In the genomic region with DNA sequence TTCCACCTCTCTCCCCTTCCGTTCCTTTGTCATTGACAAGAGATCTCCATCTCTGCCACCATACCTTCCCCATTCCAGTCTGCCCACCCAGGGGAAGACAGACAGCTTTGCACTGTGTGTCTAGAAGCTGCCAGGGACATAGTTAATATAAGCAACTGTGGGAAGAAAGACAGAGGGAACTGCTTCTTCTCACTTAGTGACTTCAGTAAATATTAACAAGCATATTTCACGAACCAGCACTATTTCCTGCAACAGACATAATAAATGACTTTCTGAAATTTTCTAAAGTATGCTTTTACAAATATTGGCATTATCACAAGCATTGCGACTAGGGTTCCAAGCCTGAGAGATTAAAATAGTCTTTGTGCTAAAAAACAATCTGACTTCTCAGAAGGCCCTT, we compare ENCODE assay signal across 25 cellular contexts. TPM values are rescaled to one million over a fixed set of nuclear protein-coding genes. Genes with fewer than 3 reads are reported as not detected.
DNase-seq lines count a peak whose midpoint lies in the region; ATAC-seq, FAIRE-seq and TF ChIP-seq lines count a peak whose summit lies in the region.
"Had no signal": no experiment of that assay in that cellular context is flagged by ENCODE, and none has a peak within 500 bp of the region (broad histone marks: within the 10 kb centered on the region; RNA-seq: fewer than 3 reads in every experiment).

No MANE protein-coding gene starts in this region.

- no peak for TF ChIP-seq EP300 in H1 (IDR thresholded peaks at IDR 0.05; ENCODE audit: borderline replicate concordance in 1 of 2, low read depth in 2 of 2, low read length in 2 of 2)
- no peak for TF ChIP-seq EP300 in upper lobe of left lung (IDR thresholded peaks at IDR 0.05)
- no peak for TF ChIP-seq EP300 in stomach (IDR thresholded peaks at IDR 0.05)

- H2BK15ac ChIP-seq in H1 (ENCODE audit: low read length): no peak overlapping the region

- H3K14ac ChIP-seq in H1 (ENCODE audit: insufficient read length): no peak overlapping the region

- H3K36me3 ChIP-seq in GM23338 (ENCODE audit: insufficient read depth) (no peaks in the 10 kb centered on the region), H1 (ENCODE audit: control insufficient read depth in 2 of 4, insufficient read depth in 4 of 4, low read length in 3 of 4) (no peaks in the 10 kb centered on the region), upper lobe of left lung (no peaks in the 10 kb centered on the region), stomach (no peaks in the 10 kb centered on the region)
- H3K36me3 ChIP-seq: Peyer's patch had no signal

- H2BK120ac ChIP-seq in H1 (replicated peaks; ENCODE audit: low read depth, low read length): no peak overlapping the region

- H3K56ac ChIP-seq in H1 (replicated peaks; ENCODE audit: insufficient read length, low read depth, low read length): no peak overlapping the region

- H3K4me1 Mint-ChIP-seq in GM23338 (peaks cover 13% of the 10 kb centered on the region), neural crest cell (peaks cover 28% of the 10 kb centered on the region)

- FAIRE-seq in H1 (lab: Jason Lieb, UNC): no peak
- FAIRE-seq: D721Med had no signal

- H3K27me3 Mint-ChIP-seq in GM23338 (ENCODE audit: insufficient read depth, low read depth, poor library complexity) (peaks cover 4% of the 10 kb centered on the region), neural crest cell (ENCODE audit: low read depth) (no peaks in the 10 kb centered on the region)

- H2AK5ac ChIP-seq in H1 (ENCODE audit: low read depth, low read length): no peak overlapping the region

- no peak overlapping the region for H3K27ac ChIP-seq in GM23338 (ENCODE audit: low read depth)
- H3K27ac ChIP-seq in H1 (ENCODE audit: low read depth, low read length): no peak overlapping the region
- peak overlapping the region in 3 of 4 donors; percentile 6 to 62 (median 18) for H3K27ac ChIP-seq in upper lobe of left lung
- H3K27ac ChIP-seq in stomach: peak overlapping the region in 2 of 5 donors; percentile 14 to 33
- H3K27ac ChIP-seq: C4-2B, Peyer's patch had no signal

- 0 out of 3 replicates have a peak, but pooled peaks cover 3% of the 10 kb centered on the region for H3K9me3 Mint-ChIP-seq in GM23338
- H3K9me3 Mint-ChIP-seq in neural crest cell: peaks cover 7% of the 10 kb centered on the region
- H3K9me3 Mint-ChIP-seq: H9 had no signal

- intact Hi-C loops in Right ventricle myocardium superior (cut with DNase I): no loop called here
- intact Hi-C loops in stomach (cut with DNase I; ENCODE audit: low total_unique reads): no loop called here

- H2BK12ac ChIP-seq in H1 (ENCODE audit: low read depth, low read length): no peak overlapping the region

- no peak overlapping the region for H3K4me3 Mint-ChIP-seq in GM23338
- no peak overlapping the region for H3K4me3 Mint-ChIP-seq in neural crest cell
- H3K4me3 Mint-ChIP-seq: H9, HFFc6 had no signal

- no peaks in the 10 kb centered on the region for H3K9me3 ChIP-seq in H1 (ENCODE audit: insufficient read depth in 2 of 2, low read depth in 1 of 2, low read length in 1 of 2)
- H3K9me3 ChIP-seq in upper lobe of left lung: no peaks in the 10 kb centered on the region
- H3K9me3 ChIP-seq in stomach: no peaks in the 10 kb centered on the region
- H3K9me3 ChIP-seq: Peyer's patch had no signal

- no peaks in the 10 kb centered on the region for H3F3A ChIP-seq in GM23338 (replicated peaks; ENCODE audit: low read depth)

- H3K23me2 ChIP-seq in H1 (ENCODE audit: low read depth, low read length): no peaks in the 10 kb centered on the region; the same call in 1 of the 2 replicates

- no peak overlapping the region for H3K4me2 ChIP-seq in GM23338
- H3K4me2 ChIP-seq in H1 (ENCODE audit: insufficient read depth in 1 of 2, low read depth in 2 of 2, low read length in 2 of 2): no peak overlapping the region

- TF ChIP-seq CTCF in GM23338 (conservative IDR thresholded peaks at IDR 0.05; ENCODE audit: low read depth in 2 of 2) (no peak), H1 (IDR thresholded peaks at IDR 0.05; ENCODE audit: control extremely low read depth in 1 of 3, insufficient read depth in 1 of 3, low read depth in 1 of 3, low read length in 3 of 3) (no peak), neural crest cell (conservative IDR thresholded peaks at IDR 0.05) (no peak), upper lobe of left lung (IDR thresholded peaks at IDR 0.05) (no peak), stomach (IDR thresholded peaks at IDR 0.05) (no peak)

- no peak overlapping the region for H4K8ac ChIP-seq in H1 (ENCODE audit: extremely low read depth, insufficient read depth, low read length)

- CTCF ChIA-PET in H1 (lab: Charles Lee; ENCODE audit: partially characterized antibody): interaction anchor here (3.0 kb wide), 1 partner anchor 26 kb away, joined by 9 read pairs; no protein-coding TSS in a partner anchor

- H3K36me3 Mint-ChIP-seq in GM23338 (ENCODE audit: low read depth): no peaks in the 10 kb centered on the region
- H3K36me3 Mint-ChIP-seq in neural crest cell (ENCODE audit: low read depth): no peaks in the 10 kb centered on the region

- DNase-seq in GM23338 (ENCODE audit: low spot score) (no peak), H1 (ENCODE audit: low read depth in 1 of 2, low spot score in 2 of 2) (no peak), neural crest cell (ENCODE audit: low read depth, low spot score) (no peak), upper lobe of left lung (no peak), Right ventricle myocardium superior (no peak), amniotic stem cell (lab: John Stamatoyannopoulos, UW) (no peak), stomach (no peak)
- DNase-seq: AML-193, DMS53, GDM1, H9, HFFc6, Kasumi-1, NCI-H1694, NCI-H2081, NCI-H2171, NCI-H345, NCI-H524 treated with DMSO at 0.1 percent for 48 hours, Peyer's patch had no signal

- no peak overlapping the region for H2BK5ac ChIP-seq in H1 (ENCODE audit: low read depth, low read length)

- H2BK20ac ChIP-seq in H1 (ENCODE audit: low read length): 0 out of 2 replicates have a peak overlapping the region, but pooled peaks have one; percentile 84

- TF ChIP-seq RAD21 in H1 (IDR thresholded peaks at IDR 0.05 in 1 of 2, conservative IDR thresholded peaks at IDR 0.05 in 1 of 2; ENCODE audit: low read depth in 2 of 2, low read length in 2 of 2): no peak

- WGBS in H1 (ENCODE audit: extremely low coverage in 1 of 2, insufficient coverage in 1 of 2, insufficient read length in 1 of 2, insufficient replicate concordance in 2 of 2, low coverage in 1 of 2, low lambda C conversion rate in 2 of 2, missing lambda C conversion rate in 1 of 2), 2 experiments: 88% methylated on average over 3 of the region's 3 CpGs; no CpG with 5 or more reads in 1 of the 2 experiments
- WGBS in upper lobe of left lung, 2 donors: 42 to 47% methylated on average over 3 of the region's 3 CpGs
- WGBS in stomach, 5 donors: 23 to 49% (median 39%) methylated on average over 3 of the region's 3 CpGs

- H2AFZ ChIP-seq in GM23338 (0 out of 2 replicates have a peak overlapping the region, but pooled peaks have one; percentile 10), H1 (ENCODE audit: low read length) (no peak overlapping the region)

- H4K20me1 ChIP-seq in GM23338 (replicated peaks; ENCODE audit: insufficient read depth) (no peaks in the 10 kb centered on the region), H1 (replicated peaks in 1 of 2; ENCODE audit: control insufficient read depth in 1 of 2, insufficient read depth in 2 of 2, low read length in 2 of 2) (no peaks in the 10 kb centered on the region)

- H3K9ac ChIP-seq in H1 (replicated peaks in 1 of 4; ENCODE audit: extremely low read depth in 1 of 4, low read depth in 3 of 4, low read length in 3 of 4): no peak overlapping the region

- H3K27ac Mint-ChIP-seq in GM23338 (no peak overlapping the region), neural crest cell (ENCODE audit: unreplicated experiment) (peak overlapping the region; percentile 45)
- H3K27ac Mint-ChIP-seq: H9, HFFc6 had no signal

- H3K23ac ChIP-seq in H1 (ENCODE audit: insufficient read length): no peak overlapping the region

- H3K79me2 ChIP-seq in GM23338 (replicated peaks; ENCODE audit: insufficient read depth) (no peaks in the 10 kb centered on the region), H1 (ENCODE audit: control insufficient read depth in 1 of 2, insufficient read depth in 2 of 2, low read length in 2 of 2) (no peaks in the 10 kb centered on the region)

- POLR2A ChIA-PET in H1 (lab: Charles Lee; ENCODE audit: partially characterized antibody): no interaction called here

- no peak for ATAC-seq in GM23338
- ATAC-seq in upper lobe of left lung (ENCODE audit: low FRiP score in 2 of 2): no peak
- ATAC-seq in Right ventricle myocardium superior (ENCODE audit: poor library complexity): no peak
- ATAC-seq: Right ventricle myocardium inferior had no signal

- H3K4ac ChIP-seq in H1 (replicated peaks; ENCODE audit: insufficient read length, low read depth, low read length): no peak overlapping the region

- H3K9me2 ChIP-seq in GM23338 (ENCODE audit: insufficient read depth): 0 out of 2 replicates have a peak, but pooled peaks cover 2% of the 10 kb centered on the region

- H3K27me3 ChIP-seq in GM23338 (ENCODE audit: insufficient read depth) (no peaks in the 10 kb centered on the region), H1 (replicated peaks in 1 of 4; ENCODE audit: control insufficient read depth in 3 of 4, extremely low read depth in 1 of 4, insufficient read depth in 3 of 4, low read length in 3 of 4) (peaks cover 0 to 4% (median 1%) of the 10 kb centered on the region in 4 experiments; a peak in 1 of 7 replicates), upper lobe of left lung (no peaks in the 10 kb centered on the region), stomach (no peaks in the 10 kb centered on the region)
- H3K27me3 ChIP-seq: Peyer's patch had no signal

- H3K4me1 ChIP-seq in GM23338 (ENCODE audit: insufficient read depth): 0 out of 2 replicates have a peak, but pooled peaks cover 5% of the 10 kb centered on the region
- peaks cover 3 to 7% (median 4%) of the 10 kb centered on the region in 4 experiments; a peak in 5 of 7 replicates for H3K4me1 ChIP-seq in H1 (replicated peaks in 1 of 4; ENCODE audit: control insufficient read depth in 3 of 4, insufficient read depth in 4 of 4, low read length in 3 of 4)
- no peaks in the 10 kb centered on the region for H3K4me1 ChIP-seq in upper lobe of left lung
- H3K4me1 ChIP-seq in stomach: peaks cover 0 to 11% (median 0%) of the 10 kb centered on the region in 4 donors
- H3K4me1 ChIP-seq: Peyer's patch had no signal

- no peak overlapping the region for H4K91ac ChIP-seq in H1 (replicated peaks; ENCODE audit: insufficient read length, low read length)

- H3K18ac ChIP-seq in H1 (ENCODE audit: extremely low read depth, low read length): no peak overlapping the region

- no peaks in the 10 kb centered on the region for H3K79me1 ChIP-seq in H1 (ENCODE audit: low read depth, low read length)

- no peak overlapping the region for H3K4me3 ChIP-seq in GM23338
- H3K4me3 ChIP-seq in H1 (ENCODE audit: extremely low read depth in 1 of 4, insufficient read depth in 2 of 4, low read depth in 3 of 4, low read length in 4 of 4): no peak overlapping the region
- no peak overlapping the region for H3K4me3 ChIP-seq in upper lobe of left lung
- no peak overlapping the region for H3K4me3 ChIP-seq in stomach
- H3K4me3 ChIP-seq: Peyer's patch had no signal

- no peak overlapping the region for H4K5ac ChIP-seq in H1 (ENCODE audit: insufficient read length, low read depth, low read length)

- TF ChIP-seq POLR2A in H1 (IDR thresholded peaks at IDR 0.05; ENCODE audit: control extremely low read depth in 1 of 2, low read depth in 2 of 2, low read length in 2 of 2) (no peak), upper lobe of left lung (IDR thresholded peaks at IDR 0.05) (no peak), stomach (IDR thresholded peaks at IDR 0.05) (no peak)

RNA-seq across cellular contexts. Expression of a gene that starts 43.2 kb away (rescaled TPM):
- 14.6 and 20.0 TPM in 2 replicates for total RNA-seq in GM23338 (2014; rRNA removed; shearing (Covaris generic))
- 12.2 and 14.4 TPM in 2 replicates for polyA plus RNA-seq in GM23338 (2016; fragmentation: Nextera tagmentation; extraction: Ambion mirVana)
- total RNA-seq in H1 (2021; fragmentation: NEBNext Ultra II Directional; extraction: Animal tissue kit (Norgen Biotek cat#: 25700)): 24.1 and 24.2 TPM in 2 replicates
- 20.2 and 34.5 TPM in 2 replicates for polyA plus RNA-seq in H1 (2011; rRNA removed)
- 13.2 TPM for polyA plus RNA-seq in H1 (2011; cell fraction: cytosol; rRNA removed)
- 48.7 TPM for polyA plus RNA-seq in H1 (2011; cell fraction: nucleus; rRNA removed)
- 16.1 to 23.0 TPM (median 21.5 TPM) in 4 replicates for polyA plus RNA-seq in H1 (2012, experiment 1 of 2)
- 17.6 TPM for polyA plus RNA-seq in H1 (2012, experiment 2 of 2)
- 14.5 TPM for polyA plus RNA-seq in H1 (2013, experiment 1 of 2)
- 14.6 TPM for polyA plus RNA-seq in H1 (2013, experiment 2 of 2)
- polyA minus RNA-seq in H1 (2011; rRNA and poly(A)+ RNA removed): 25.8 and 33.4 TPM in 2 replicates
- polyA minus RNA-seq in H1 (2011; cell fraction: cytosol; rRNA and poly(A)+ RNA removed): 17.4 TPM
- polyA minus RNA-seq in H1 (2011; cell fraction: nucleus; rRNA and poly(A)+ RNA removed): 23.0 TPM
- total RNA-seq in neural crest cell: 20.9 and 22.8 TPM in 2 replicates
- total RNA-seq in upper lobe of left lung: 10 to 100 TPM in 5 of 6 donors, 1 to 10 TPM in 1; 5.6 to 23.1 (median 19.5) TPM
- 0.78 TPM for total RNA-seq in Right ventricle myocardium superior
- 10 to 100 TPM in 1 of 5 donors, 1 to 10 TPM in 3, not detected in 1; 1.3 to 40.8 (median 1.9) TPM for total RNA-seq in stomach
- 1 to 10 TPM; 1.1 to 5.7 (median 4.3) TPM for polyA plus RNA-seq in stomach

RNA-seq across cellular contexts. Expression of a gene that starts 44.2 kb away (rescaled TPM):
- not detected in 2 replicates for total RNA-seq in GM23338 (2014; rRNA removed; shearing (Covaris generic))
- polyA plus RNA-seq in GM23338 (2016; fragmentation: Nextera tagmentation; extraction: Ambion mirVana) (not detected in 2 replicates), H1 (2011; rRNA removed) (not detected in 2 replicates), stomach (under 1 TPM in 1 of 3 donors, not detected in 2; 0.25 TPM)
- total RNA-seq in H1 (2021; fragmentation: NEBNext Ultra II Directional; extraction: Animal tissue kit (Norgen Biotek cat#: 25700)): not detected in 2 replicates
- not detected for polyA plus RNA-seq in H1 (2011; cell fraction: cytosol; rRNA removed)
- not detected for polyA plus RNA-seq in H1 (2011; cell fraction: nucleus; rRNA removed)
- not detected in 4 replicates for polyA plus RNA-seq in H1 (2012, experiment 1 of 2)
- not detected for polyA plus RNA-seq in H1 (2012, experiment 2 of 2)
- polyA plus RNA-seq in H1 (2013, experiment 1 of 2): not detected
- not detected for polyA plus RNA-seq in H1 (2013, experiment 2 of 2)
- polyA minus RNA-seq in H1 (2011; rRNA and poly(A)+ RNA removed): not detected in 2 replicates
- not detected for polyA minus RNA-seq in H1 (2011; cell fraction: cytosol; rRNA and poly(A)+ RNA removed)
- polyA minus RNA-seq in H1 (2011; cell fraction: nucleus; rRNA and poly(A)+ RNA removed): not detected
- total RNA-seq in neural crest cell (0.34 TPM in 1 of 2 replicates, not detected in the other), upper lobe of left lung (under 1 TPM in 5 of 6 donors, not detected in 1; 0.11 to 0.39 (median 0.33) TPM), Right ventricle myocardium superior (not detected), stomach (not detected)
- total RNA-seq: A172, MCF 10A, OCI-LY7, Peyer's patch, Right ventricle myocardium inferior had no signal

Comparison
In these comparisons a context has a peak if more than half of its experiments do, and no peak if none do; other contexts are left out.
1. H3K27ac ChIP-seq: peak in upper lobe of left lung (3 of 4); none in GM23338 (single experiment) and H1 (single experiment).